In genomic region chr2:73386894-73387636, GRCh38 we compare ENCODE assay signal across 8 cellular contexts. TPM values are rescaled to one million over a fixed set of nuclear protein-coding genes. Genes with fewer than 3 reads are reported as not detected.
DNase-seq lines count a peak whose midpoint lies in the region; ATAC-seq and TF ChIP-seq lines count a peak whose summit lies in the region.

No MANE protein-coding gene starts in this region.

- H3K36me3 Mint-ChIP-seq in CD8-positive, alpha-beta T cell = no peaks in the 10 kb centered on the region
- H3K36me3 Mint-ChIP-seq in dendritic cell treated with granulocyte-macrophage colony-stimulating factor and Interleukin-4, amounts not matched to agents 40 ng/mL and 50 ng/mL, for 4 days (ENCODE audit: low read depth) = peaks cover 18% of the 10 kb centered on the region

- H2AFZ ChIP-seq in Karpas-422 (ENCODE audit: low read length) (peak overlapping the region; percentile 81; the same call in 1 of the 2 replicates), neuron (ENCODE audit: low read depth, low read length) (peak overlapping the region; percentile 81)

- POLR2A ChIA-PET in CD8-positive, alpha-beta T cell (lab: Charles Lee) = no interaction called here

- H4K20me1 ChIP-seq in Karpas-422 (ENCODE audit: insufficient read depth, low read depth, low read length) = no peaks in the 10 kb centered on the region

- H3K27me3 Mint-ChIP-seq in CD8-positive, alpha-beta T cell (ENCODE audit: low read depth) = no peaks in the 10 kb centered on the region
- peaks cover 8% of the 10 kb centered on the region for H3K27me3 Mint-ChIP-seq in dendritic cell treated with granulocyte-macrophage colony-stimulating factor and Interleukin-4, amounts not matched to agents 40 ng/mL and 50 ng/mL, for 4 days

- H3K36me3 ChIP-seq in CD8-positive, alpha-beta T cell (ENCODE audit: insufficient read depth, low read length) = no peaks in the 10 kb centered on the region
- H3K36me3 ChIP-seq in Karpas-422 (ENCODE audit: insufficient read depth, low read length) (peaks cover 7% of the 10 kb centered on the region; the same call in 1 of the 2 replicates), neuron (ENCODE audit: insufficient read depth, low read length) (peaks cover 3% of the 10 kb centered on the region)

- no peaks in the 10 kb centered on the region for H3K9me2 ChIP-seq in Karpas-422 (replicated peaks; ENCODE audit: insufficient read depth, low read length)

- H3K27me3 ChIP-seq in CD8-positive, alpha-beta T cell (ENCODE audit: insufficient read depth, low read length) = no peaks in the 10 kb centered on the region
- H3K27me3 ChIP-seq in Karpas-422 (ENCODE audit: low read length) (no peaks in the 10 kb centered on the region), neuron (ENCODE audit: insufficient read depth, low read length) (peaks cover 8% of the 10 kb centered on the region)

- H3K4me1 Mint-ChIP-seq in CD8-positive, alpha-beta T cell (ENCODE audit: low read depth) = peaks cover 46% of the 10 kb centered on the region
- H3K4me1 Mint-ChIP-seq in dendritic cell treated with granulocyte-macrophage colony-stimulating factor and Interleukin-4, amounts not matched to agents 40 ng/mL and 50 ng/mL, for 4 days (ENCODE audit: low read depth) = peaks cover 46% of the 10 kb centered on the region

- H3K4me3 ChIP-seq in CD8-positive, alpha-beta T cell (ENCODE audit: low read depth, low read length) = peak overlapping the region; percentile 75
- H3K4me3 ChIP-seq in Karpas-422 (ENCODE audit: low read length) (peak overlapping the region; percentile 96), neuron (ENCODE audit: low read length) (peak overlapping the region; percentile 100)

- ATAC-seq in CD8-positive, alpha-beta T cell = no peak
- ATAC-seq in GM18873 (IDR thresholded peaks at IDR 0.05; ENCODE audit: low FRiP score, unreplicated experiment) (no peak), HG03521 (IDR thresholded peaks at IDR 0.05; ENCODE audit: unreplicated experiment) (no peak)

- peak overlapping the region; percentile 90 for H3K27ac ChIP-seq in CD8-positive, alpha-beta T cell (ENCODE audit: low read depth, low read length)
- peak overlapping the region; percentile 83 for H3K27ac ChIP-seq in Karpas-422 (ENCODE audit: low read length)

- H3K27ac Mint-ChIP-seq in CD8-positive, alpha-beta T cell = peak overlapping the region; percentile 94
- H3K27ac Mint-ChIP-seq in dendritic cell treated with granulocyte-macrophage colony-stimulating factor and Interleukin-4, amounts not matched to agents 40 ng/mL and 50 ng/mL, for 4 days = peak overlapping the region; percentile 94

- CTCF ChIA-PET in CD8-positive, alpha-beta T cell (lab: Charles Lee) = no interaction called here

- H3K9ac ChIP-seq in Karpas-422 (ENCODE audit: low read length) = peak overlapping the region; percentile 96

- peaks cover 20% of the 10 kb centered on the region for H3K4me1 ChIP-seq in CD8-positive, alpha-beta T cell (ENCODE audit: insufficient read depth, low read length)
- H3K4me1 ChIP-seq in Karpas-422 (ENCODE audit: low read length) (peaks cover 30% of the 10 kb centered on the region), neuron (ENCODE audit: insufficient read depth, low read length) (peaks cover 9% of the 10 kb centered on the region)

- TF ChIP-seq CTCF in CD8-positive, alpha-beta T cell (IDR thresholded peaks at IDR 0.05) = no peak

- DNase-seq in CD8-positive, alpha-beta T cell = no peak
- DNase-seq in Karpas-422 = peak; percentile 68
- no peak for DNase-seq in HuH-7.5 (ENCODE audit: low spot score)
- DNase-seq in activated CD4-positive, CD25-positive, alpha-beta regulatory T cell (lab: John Stamatoyannopoulos, UW) = no peak

- peak overlapping the region; percentile 88 for H3K4me3 Mint-ChIP-seq in CD8-positive, alpha-beta T cell
- peak overlapping the region; percentile 92 for H3K4me3 Mint-ChIP-seq in dendritic cell treated with granulocyte-macrophage colony-stimulating factor and Interleukin-4, amounts not matched to agents 40 ng/mL and 50 ng/mL, for 4 days

- peaks cover 58% of the 10 kb centered on the region for H3K79me2 ChIP-seq in Karpas-422 (ENCODE audit: low read length)

- no peaks in the 10 kb centered on the region for H3K9me3 ChIP-seq in CD8-positive, alpha-beta T cell (ENCODE audit: low read length)
- no peaks in the 10 kb centered on the region for H3K9me3 ChIP-seq in Karpas-422 (ENCODE audit: low read length)
- H3K9me3 ChIP-seq in neuron (ENCODE audit: low read length) = no peaks in the 10 kb centered on the region

- H3K4me2 ChIP-seq in Karpas-422 (ENCODE audit: low read depth, low read length, poor library complexity, severe bottlenecking) = peak overlapping the region; percentile 87

- no peaks in the 10 kb centered on the region for H3K9me3 Mint-ChIP-seq in CD8-positive, alpha-beta T cell
- no peaks in the 10 kb centered on the region for H3K9me3 Mint-ChIP-seq in dendritic cell treated with granulocyte-macrophage colony-stimulating factor and Interleukin-4, amounts not matched to agents 40 ng/mL and 50 ng/mL, for 4 days

- intact Hi-C loops in CD8-positive, alpha-beta T cell (cut with DNase I, micrococcal nuclease) = loop anchor here (1.0 to 10.0 kb wide), 9 partner anchors 173 to 1570 kb away; partner anchors contain the start of genes AUP1 (in 1 of the 2), DCTN1 (in 1 of the 2), DQX1 (in 1 of the 2) and EXOC6B (in 1 of the 2)
- intact Hi-C loops in dendritic cell treated with granulocyte-macrophage colony-stimulating factor and Interleukin-4, amounts not matched to agents 40 ng/mL and 50 ng/mL, for 4 days (cut with micrococcal nuclease) = loop anchor here (5.0 kb wide), 3 partner anchors 95 to 315 kb away; partner anchors contain the start of genes CCT7, EGR4, PRADC1 and SFXN5

RNA-seq across cellular contexts. Expression of gene ALMS1, which starts 1.4 kb away (rescaled TPM):
- total RNA-seq in CD8-positive, alpha-beta T cell = 10 to 100 TPM; 14.8 to 16.4 TPM
- total RNA-seq in Karpas-422 (2014; rRNA removed; shearing (Covaris generic); ENCODE audit: low replicate concordance) = 67.3 and 84.7 TPM in 2 replicates
